Comparison of ENCODE assay signal across 21 cellular contexts in genomic region chr2:168231609-168232241, GRCh38. TPM values are rescaled to one million over a fixed set of nuclear protein-coding genes. Genes with fewer than 3 reads are reported as not detected.
DNase-seq lines count a peak whose midpoint lies in the region; ATAC-seq, FAIRE-seq and TF ChIP-seq lines count a peak whose summit lies in the region.
"Had no signal": no experiment of that assay in that cellular context is flagged by ENCODE, and none has a peak within 500 bp of the region (broad histone marks: within the 10 kb centered on the region; RNA-seq: fewer than 3 reads in every experiment).

No MANE protein-coding gene starts in this region.

- peak; percentile 20 for FAIRE-seq in pancreas (lab: Jason Lieb, UNC)
- FAIRE-seq: islet of Langerhans had no signal

- 82 to 84% methylated on average over 7 of the region's 7 CpGs for WGBS in pancreas, 2 donors

- peak; percentile 76 for DNase-seq in NCI-H1694 (lab: John Stamatoyannopoulos, UW)
- DNase-seq in NCI-H2196 treated with DMSO at 0.1 percent for 48 hours (lab: John Stamatoyannopoulos, UW; ENCODE audit: unreplicated experiment) = peak; percentile 56
- peak; percentile 58 for DNase-seq in globus pallidus (ENCODE audit: low spot score)
- DNase-seq in pancreas = no peak
- no peak for DNase-seq in activated CD8-positive, alpha-beta memory T cell treated with anti-CD3 and anti-CD28 coated beads, Interleukin-2, amount 10 ng/mL, durations not matched to agents 7 days and 5 days
- no peak for DNase-seq in HT-29 (ENCODE audit: low spot score)
- DNase-seq: Karpas-422; mammary epithelial cell; NCI-H526 treated with DMSO at 0.1 percent for 48 hours; stimulated activated CD4-positive, alpha-beta T cell treated with anti-CD3 and anti-CD28 coated beads, Interleukin-4, amount 100 ng/mL, for 4 hours; T1000 had no signal

- no peaks in the 10 kb centered on the region for H3K27me3 ChIP-seq in pancreas
- H3K27me3 ChIP-seq: cardiac muscle cell, suprapubic skin had no signal

- ATAC-seq in pancreas = no peak
- ATAC-seq in activated CD8-positive, alpha-beta memory T cell treated with anti-CD3 and anti-CD28 coated beads, Interleukin-2, amount 10 ng/mL, durations not matched to agents 7 days and 5 days = no peak
- no peak for ATAC-seq in GM19023 (IDR thresholded peaks at IDR 0.05; ENCODE audit: unreplicated experiment)
- ATAC-seq in activated T-helper 17 cell treated with anti-CD3 and anti-CD28 coated beads, Interleukin-2, amount 50 U/mL, for 72 hours (replicated peaks) = no peak
- ATAC-seq: activated CD4-positive, CD25-positive, alpha-beta regulatory T cell treated with anti-CD3 and anti-CD28 coated beads, Interleukin-2, amount 50 U/mL, for 24 hours; esophagus mucosa had no signal

- no peaks in the 10 kb centered on the region for H3K9me3 ChIP-seq in pancreas
- H3K9me3 ChIP-seq: prostate gland, suprapubic skin had no signal

- H3K36me3 ChIP-seq in pancreas = no peaks in the 10 kb centered on the region
- H3K36me3 ChIP-seq: prostate gland, suprapubic skin had no signal

- no peaks in the 10 kb centered on the region for H3K4me1 ChIP-seq in pancreas
- H3K4me1 ChIP-seq: suprapubic skin had no signal

- peaks cover 21% of the 10 kb centered on the region for H3K36me3 Mint-ChIP-seq in activated CD8-positive, alpha-beta memory T cell treated with anti-CD3 and anti-CD28 coated beads, Interleukin-2, amount 10 ng/mL, durations not matched to agents 7 days and 5 days
- H3K36me3 Mint-ChIP-seq in activated T-helper 17 cell treated with anti-CD3 and anti-CD28 coated beads, Interleukin-2, amount 50 U/mL, for 72 hours (ENCODE audit: low read depth) = peaks cover 26% of the 10 kb centered on the region

- H3K27me3 Mint-ChIP-seq in activated CD8-positive, alpha-beta memory T cell treated with anti-CD3 and anti-CD28 coated beads, Interleukin-2, amount 10 ng/mL, durations not matched to agents 7 days and 5 days = no peaks in the 10 kb centered on the region
- no peaks in the 10 kb centered on the region for H3K27me3 Mint-ChIP-seq in activated T-helper 17 cell treated with anti-CD3 and anti-CD28 coated beads, Interleukin-2, amount 50 U/mL, for 72 hours

- no peak overlapping the region for H3K27ac Mint-ChIP-seq in activated CD8-positive, alpha-beta memory T cell treated with anti-CD3 and anti-CD28 coated beads, Interleukin-2, amount 10 ng/mL, durations not matched to agents 7 days and 5 days
- no peak overlapping the region for H3K27ac Mint-ChIP-seq in activated T-helper 17 cell treated with anti-CD3 and anti-CD28 coated beads, Interleukin-2, amount 50 U/mL, for 72 hours
- H3K27ac Mint-ChIP-seq: activated T-helper 2 cell treated with anti-CD3 and anti-CD28 coated beads, Interferon-gamma antibody, Interleukin-2, Interleukin-4, amounts not matched to agents 10 μg/mL and 5 μg/mL and 100 μg/mL, durations not matched to agents 14 hours and 24 hours and 36 hours had no signal

- CTCF ChIA-PET in activated CD8-positive, alpha-beta memory T cell treated with anti-CD3 and anti-CD28 coated beads, Interleukin-2, amount 10 ng/mL, durations not matched to agents 7 days and 5 days (lab: Charles Lee) = interaction anchor here (2.4 kb wide), 1 partner anchor 36 kb away, joined by 7 read pairs; no protein-coding TSS in a partner anchor

- no peak overlapping the region for H3K4me3 ChIP-seq in pancreas
- H3K4me3 ChIP-seq: cardiac muscle cell, prostate gland, suprapubic skin had no signal

- intact Hi-C loops in pancreas (cut with DNase I) = no loop called here

- TF ChIP-seq CTCF in pancreas (IDR thresholded peaks at IDR 0.05) = no peak

- peaks cover 4% of the 10 kb centered on the region for H3K9me3 Mint-ChIP-seq in activated CD8-positive, alpha-beta memory T cell treated with anti-CD3 and anti-CD28 coated beads, Interleukin-2, amount 10 ng/mL, durations not matched to agents 7 days and 5 days (ENCODE audit: low read depth)
- H3K9me3 Mint-ChIP-seq in activated T-helper 17 cell treated with anti-CD3 and anti-CD28 coated beads, Interleukin-2, amount 50 U/mL, for 72 hours = no peaks in the 10 kb centered on the region

- no peak overlapping the region for H3K4me3 Mint-ChIP-seq in activated CD8-positive, alpha-beta memory T cell treated with anti-CD3 and anti-CD28 coated beads, Interleukin-2, amount 10 ng/mL, durations not matched to agents 7 days and 5 days
- no peak overlapping the region for H3K4me3 Mint-ChIP-seq in activated T-helper 17 cell treated with anti-CD3 and anti-CD28 coated beads, Interleukin-2, amount 50 U/mL, for 72 hours
- H3K4me3 Mint-ChIP-seq: nephron had no signal

- H3K27ac ChIP-seq in pancreas = no peak overlapping the region
- H3K27ac ChIP-seq: cardiac muscle cell, prostate gland, suprapubic skin had no signal

- peaks cover 11% of the 10 kb centered on the region for H3K4me1 Mint-ChIP-seq in activated CD8-positive, alpha-beta memory T cell treated with anti-CD3 and anti-CD28 coated beads, Interleukin-2, amount 10 ng/mL, durations not matched to agents 7 days and 5 days
- H3K4me1 Mint-ChIP-seq in activated T-helper 17 cell treated with anti-CD3 and anti-CD28 coated beads, Interleukin-2, amount 50 U/mL, for 72 hours = peaks cover 14% of the 10 kb centered on the region

RNA-seq across cellular contexts. Expression of gene STK39, which starts 15.7 kb away (rescaled TPM):
- total RNA-seq in pancreas = 10 to 100 TPM; 14.3 to 23.1 (median 17.0) TPM
- 10 to 100 TPM in 1 of 2 donors, 1 to 10 TPM in 1; 9.5 to 11.7 TPM for polyA plus RNA-seq in pancreas
- 10 to 100 TPM; 29.4 to 35.7 TPM for total RNA-seq in activated CD8-positive, alpha-beta memory T cell treated with anti-CD3 and anti-CD28 coated beads, Interleukin-2, amount 10 ng/mL, durations not matched to agents 7 days and 5 days
- total RNA-seq in HT-29 (2014; rRNA removed; shearing (Covaris generic)) = 37.7 and 37.8 TPM in 2 replicates
- 10 to 100 TPM; 21.5 to 27.9 TPM for total RNA-seq in activated T-helper 17 cell treated with anti-CD3 and anti-CD28 coated beads, Interleukin-2, amount 50 U/mL, for 72 hours

Comparison
In these comparisons a context has a peak if more than half of its experiments do, and no peak if none do; other contexts are left out.
1. DNase-seq: peak in NCI-H1694 (single experiment), NCI-H2196 treated with DMSO at 0.1 percent for 48 hours (single experiment) and globus pallidus (single experiment); none in pancreas (0 of 6), activated CD8-positive, alpha-beta memory T cell treated with anti-CD3 and anti-CD28 coated beads, Interleukin-2, amount 10 ng/mL, durations not matched to agents 7 days and 5 days (single experiment) and HT-29 (single experiment).